10 cellular contexts compared by ENCODE assay signal in the genomic region with DNA sequence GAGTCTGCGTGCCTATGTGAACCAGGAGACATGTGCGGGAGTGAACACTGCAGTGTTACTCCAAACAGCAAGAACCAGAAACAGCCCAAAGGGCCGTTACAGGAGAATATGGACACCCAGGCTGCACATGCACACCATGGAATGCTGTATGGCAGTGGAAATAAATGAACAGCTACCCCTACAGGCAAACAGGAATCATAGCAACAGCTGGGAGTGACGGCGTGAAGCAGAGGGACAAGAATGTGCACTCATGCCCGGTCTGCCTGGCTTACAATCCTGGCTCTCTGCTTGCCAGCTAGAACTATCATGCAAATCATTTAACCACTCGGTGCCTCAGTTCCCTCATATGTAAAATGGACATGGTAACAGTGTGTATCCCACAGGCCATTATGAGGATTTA. TPM values are rescaled to one million over a fixed set of nuclear protein-coding genes. Genes with fewer than 3 reads are reported as not detected.
DNase-seq lines count a peak whose midpoint lies in the region; ATAC-seq and TF ChIP-seq lines count a peak whose summit lies in the region.
"Had no signal": no experiment of that assay in that cellular context is flagged by ENCODE, and none has a peak within 500 bp of the region (broad histone marks: within the 10 kb centered on the region; RNA-seq: fewer than 3 reads in every experiment).

No MANE protein-coding gene starts in this region.

- no peak overlapping the region for H3K4me3 ChIP-seq in MM.1S (ENCODE audit: low read length)
- no peak overlapping the region for H3K4me3 ChIP-seq in right lobe of liver
- no peak overlapping the region for H3K4me3 ChIP-seq in CD8-positive, alpha-beta memory T cell (ENCODE audit: low read length)
- H3K4me3 ChIP-seq: BLaER1, skin epidermis had no signal

- TF ChIP-seq CTCF in MM.1S (IDR thresholded peaks at IDR 0.05; ENCODE audit: low read length) = peak; percentile 35
- peak; percentile 40 to 50 (median 43) for TF ChIP-seq CTCF in right lobe of liver (IDR thresholded peaks at IDR 0.05)

- DNase-seq in NCI-H2107 treated with DMSO at 0.1 percent for 48 hours (lab: John Stamatoyannopoulos, UW; ENCODE audit: unreplicated experiment) (peak; percentile 1), NCI-H2107 (lab: John Stamatoyannopoulos, UW) (no peak), MM.1S (no peak), cerebellar cortex (ENCODE audit: low spot score) (peak; percentile 34), right lobe of liver (peak in 1 of 3 donors; percentile 50), RPMI8226 (no peak)
- no peak for DNase-seq in CD8-positive, alpha-beta memory T cell
- no peak for DNase-seq in activated T-helper 1 cell treated with anti-CD3 and anti-CD28 coated beads, Interleukin-12 subunit alpha, Interleukin-12 subunit beta, Interleukin-2, Interleukin-4 antibody, amounts not matched to agents 30 ng/mL and 10 ng/mL and 1 ng/mL, durations not matched to agents 14 hours and 24 hours and 36 hours (ENCODE audit: low spot score)

- H3K27ac Mint-ChIP-seq in CD8-positive, alpha-beta memory T cell = peak overlapping the region in 1 of 8 donors; percentile 42
- no peak overlapping the region for H3K27ac Mint-ChIP-seq in activated T-helper 1 cell treated with anti-CD3 and anti-CD28 coated beads, Interleukin-12 subunit alpha, Interleukin-12 subunit beta, Interleukin-2, Interleukin-4 antibody, amounts not matched to agents 30 ng/mL and 10 ng/mL and 1 ng/mL, durations not matched to agents 14 hours and 24 hours and 36 hours

- WGBS in right lobe of liver (ENCODE audit: insufficient coverage, low coverage, low lambda C conversion rate, missing lambda C conversion rate) = 40% methylated on average over 4 of the region's 7 CpGs

- no peaks in the 10 kb centered on the region for H3K79me2 ChIP-seq in MM.1S (ENCODE audit: low read length)

- no peaks in the 10 kb centered on the region for H3K9me3 Mint-ChIP-seq in CD8-positive, alpha-beta memory T cell
- no peaks in the 10 kb centered on the region for H3K9me3 Mint-ChIP-seq in activated T-helper 1 cell treated with anti-CD3 and anti-CD28 coated beads, Interleukin-12 subunit alpha, Interleukin-12 subunit beta, Interleukin-2, Interleukin-4 antibody, amounts not matched to agents 30 ng/mL and 10 ng/mL and 1 ng/mL, durations not matched to agents 14 hours and 24 hours and 36 hours

- H3K4me1 ChIP-seq in MM.1S (ENCODE audit: low read length) (no peaks in the 10 kb centered on the region), right lobe of liver (peaks cover 0 to 5% (median 0%) of the 10 kb centered on the region in 4 donors)
- no peaks in the 10 kb centered on the region for H3K4me1 ChIP-seq in CD8-positive, alpha-beta memory T cell (ENCODE audit: insufficient read depth, low read length)
- H3K4me1 ChIP-seq: BLaER1 had no signal

- peaks cover 0 to 31% (median 2%) of the 10 kb centered on the region in 3 donors for H3K36me3 Mint-ChIP-seq in CD8-positive, alpha-beta memory T cell
- H3K36me3 Mint-ChIP-seq in activated T-helper 1 cell treated with anti-CD3 and anti-CD28 coated beads, Interleukin-12 subunit alpha, Interleukin-12 subunit beta, Interleukin-2, Interleukin-4 antibody, amounts not matched to agents 30 ng/mL and 10 ng/mL and 1 ng/mL, durations not matched to agents 14 hours and 24 hours and 36 hours (ENCODE audit: low read depth) = peaks cover 14% of the 10 kb centered on the region

- no peaks in the 10 kb centered on the region for H3K36me3 ChIP-seq in MM.1S (replicated peaks; ENCODE audit: insufficient read depth, low read length)
- no peaks in the 10 kb centered on the region for H3K36me3 ChIP-seq in right lobe of liver
- no peaks in the 10 kb centered on the region for H3K36me3 ChIP-seq in CD8-positive, alpha-beta memory T cell (ENCODE audit: insufficient read depth, low read length)

- no peak overlapping the region for H2AFZ ChIP-seq in MM.1S (ENCODE audit: low read length)

- intact Hi-C loops in right lobe of liver (cut with DNase I) = no loop called here
- intact Hi-C loops in activated T-helper 1 cell treated with anti-CD3 and anti-CD28 coated beads, Interleukin-12 subunit alpha, Interleukin-12 subunit beta, Interleukin-2, Interleukin-4 antibody, amounts not matched to agents 30 ng/mL and 10 ng/mL and 1 ng/mL, durations not matched to agents 14 hours and 24 hours and 36 hours (cut with micrococcal nuclease) = no loop called here

- H3K4me3 Mint-ChIP-seq in CD8-positive, alpha-beta memory T cell = no peak overlapping the region
- no peak overlapping the region for H3K4me3 Mint-ChIP-seq in activated T-helper 1 cell treated with anti-CD3 and anti-CD28 coated beads, Interleukin-12 subunit alpha, Interleukin-12 subunit beta, Interleukin-2, Interleukin-4 antibody, amounts not matched to agents 30 ng/mL and 10 ng/mL and 1 ng/mL, durations not matched to agents 14 hours and 24 hours and 36 hours

- ATAC-seq in right lobe of liver = peak; percentile 71 to 79 (median 74)

- H4K20me1 ChIP-seq in MM.1S (ENCODE audit: insufficient read depth, low read length) = no peaks in the 10 kb centered on the region

- TF ChIP-seq POLR2A in right lobe of liver (IDR thresholded peaks at IDR 0.05) = no peak

- H3K9ac ChIP-seq in MM.1S (ENCODE audit: low read length) = no peak overlapping the region
- H3K9ac ChIP-seq: BLaER1 had no signal

- H3K27me3 ChIP-seq in MM.1S (replicated peaks; ENCODE audit: insufficient read depth, low read length) (no peaks in the 10 kb centered on the region), right lobe of liver (no peaks in the 10 kb centered on the region)
- H3K27me3 ChIP-seq in CD8-positive, alpha-beta memory T cell (ENCODE audit: insufficient read depth, low read length, poor library complexity, severe bottlenecking) = no peaks in the 10 kb centered on the region

- H3K4me1 Mint-ChIP-seq in CD8-positive, alpha-beta memory T cell = no peaks in the 10 kb centered on the region
- no peaks in the 10 kb centered on the region for H3K4me1 Mint-ChIP-seq in activated T-helper 1 cell treated with anti-CD3 and anti-CD28 coated beads, Interleukin-12 subunit alpha, Interleukin-12 subunit beta, Interleukin-2, Interleukin-4 antibody, amounts not matched to agents 30 ng/mL and 10 ng/mL and 1 ng/mL, durations not matched to agents 14 hours and 24 hours and 36 hours (ENCODE audit: low read depth)

- H3K9me2 ChIP-seq in MM.1S (replicated peaks; ENCODE audit: insufficient read depth, low read length) = no peaks in the 10 kb centered on the region

- peaks cover 0 to 2% of the 10 kb centered on the region in 2 donors for H3K27me3 Mint-ChIP-seq in CD8-positive, alpha-beta memory T cell
- no peaks in the 10 kb centered on the region for H3K27me3 Mint-ChIP-seq in activated T-helper 1 cell treated with anti-CD3 and anti-CD28 coated beads, Interleukin-12 subunit alpha, Interleukin-12 subunit beta, Interleukin-2, Interleukin-4 antibody, amounts not matched to agents 30 ng/mL and 10 ng/mL and 1 ng/mL, durations not matched to agents 14 hours and 24 hours and 36 hours (ENCODE audit: insufficient read depth)

- H3K27ac ChIP-seq in MM.1S (ENCODE audit: low read length) (no peak overlapping the region), right lobe of liver (no peak overlapping the region)
- no peak overlapping the region for H3K27ac ChIP-seq in CD8-positive, alpha-beta memory T cell (ENCODE audit: low read depth, low read length)
- H3K27ac ChIP-seq: BLaER1, skin epidermis had no signal

- H3K4me2 ChIP-seq in MM.1S (ENCODE audit: low read depth, low read length) = no peak overlapping the region
- H3K4me2 ChIP-seq: BLaER1 had no signal

- no peaks in the 10 kb centered on the region for H3F3A ChIP-seq in MM.1S (ENCODE audit: insufficient read depth, low read length)

- POLR2A ChIA-PET in CD8-positive, alpha-beta memory T cell (lab: Charles Lee) = no interaction called here

- H3K9me3 ChIP-seq in MM.1S (replicated peaks; ENCODE audit: insufficient read depth, low read length) (no peaks in the 10 kb centered on the region), right lobe of liver (no peaks in the 10 kb centered on the region)
- H3K9me3 ChIP-seq in CD8-positive, alpha-beta memory T cell (ENCODE audit: low read length) = no peaks in the 10 kb centered on the region
- H3K9me3 ChIP-seq: BLaER1 had no signal

- CTCF ChIA-PET in CD8-positive, alpha-beta memory T cell (lab: Charles Lee) = interaction anchor here (0.6 kb wide), 1 partner anchor 564 kb away, joined by 3 read pairs; no protein-coding TSS in a partner anchor

RNA-seq across cellular contexts. Expression of a gene that starts 16.6 kb away (rescaled TPM):
- total RNA-seq in right lobe of liver = 10 to 100 TPM in 3 of 6 experiments, 1 to 10 TPM in 3; 9.3 to 14.9 (median 10.2) TPM
- 10 to 100 TPM; 20.4 to 23.3 TPM for total RNA-seq in CD8-positive, alpha-beta memory T cell
- 31.8 TPM for polyA plus RNA-seq in CD8-positive, alpha-beta memory T cell
- total RNA-seq in activated T-helper 1 cell treated with anti-CD3 and anti-CD28 coated beads, Interleukin-12 subunit alpha, Interleukin-12 subunit beta, Interleukin-2, Interleukin-4 antibody, amounts not matched to agents 30 ng/mL and 10 ng/mL and 1 ng/mL, durations not matched to agents 14 hours and 24 hours and 36 hours = 26.6 and 28.1 TPM in 2 replicates

RNA-seq across cellular contexts. Expression of a gene that starts 27.2 kb away (rescaled TPM):
- 10 to 100 TPM; 31.8 to 65.2 (median 47.9) TPM for total RNA-seq in right lobe of liver
- 10 to 100 TPM; 41.4 to 46.2 TPM for total RNA-seq in CD8-positive, alpha-beta memory T cell
- 56.9 TPM for polyA plus RNA-seq in CD8-positive, alpha-beta memory T cell
- total RNA-seq in activated T-helper 1 cell treated with anti-CD3 and anti-CD28 coated beads, Interleukin-12 subunit alpha, Interleukin-12 subunit beta, Interleukin-2, Interleukin-4 antibody, amounts not matched to agents 30 ng/mL and 10 ng/mL and 1 ng/mL, durations not matched to agents 14 hours and 24 hours and 36 hours = 49.1 and 53.0 TPM in 2 replicates

RNA-seq across cellular contexts. Expression of a gene that starts 33.1 kb away (rescaled TPM):
- total RNA-seq in right lobe of liver = 10 to 100 TPM in 1 of 6 experiments, 1 to 10 TPM in 5; 3.1 to 11.2 (median 5.1) TPM
- 10 to 100 TPM; 13.1 to 14.5 TPM for total RNA-seq in CD8-positive, alpha-beta memory T cell
- 62.6 TPM for polyA plus RNA-seq in CD8-positive, alpha-beta memory T cell
- 14.9 and 15.4 TPM in 2 replicates for total RNA-seq in activated T-helper 1 cell treated with anti-CD3 and anti-CD28 coated beads, Interleukin-12 subunit alpha, Interleukin-12 subunit beta, Interleukin-2, Interleukin-4 antibody, amounts not matched to agents 30 ng/mL and 10 ng/mL and 1 ng/mL, durations not matched to agents 14 hours and 24 hours and 36 hours

RNA-seq across cellular contexts. Expression of a gene that starts 48.1 kb away (rescaled TPM):
- total RNA-seq in right lobe of liver = 10 to 100 TPM in 1 of 6 experiments, 1 to 10 TPM in 5; 3.3 to 12.1 (median 4.5) TPM
- 1 to 10 TPM; 5.1 to 5.4 TPM for total RNA-seq in CD8-positive, alpha-beta memory T cell
- polyA plus RNA-seq in CD8-positive, alpha-beta memory T cell = 1.5 TPM
- 4.4 and 5.1 TPM in 2 replicates for total RNA-seq in activated T-helper 1 cell treated with anti-CD3 and anti-CD28 coated beads, Interleukin-12 subunit alpha, Interleukin-12 subunit beta, Interleukin-2, Interleukin-4 antibody, amounts not matched to agents 30 ng/mL and 10 ng/mL and 1 ng/mL, durations not matched to agents 14 hours and 24 hours and 36 hours

RNA-seq across cellular contexts. Expression of a gene that starts 55.6 kb away (rescaled TPM):
- 10 to 100 TPM in 4 of 6 experiments, 1 to 10 TPM in 2; 8.8 to 24.0 (median 18.4) TPM for total RNA-seq in right lobe of liver
- 1 to 10 TPM; 1.4 TPM for total RNA-seq in CD8-positive, alpha-beta memory T cell
- polyA plus RNA-seq in CD8-positive, alpha-beta memory T cell = 0.25 TPM
- total RNA-seq in activated T-helper 1 cell treated with anti-CD3 and anti-CD28 coated beads, Interleukin-12 subunit alpha, Interleukin-12 subunit beta, Interleukin-2, Interleukin-4 antibody, amounts not matched to agents 30 ng/mL and 10 ng/mL and 1 ng/mL, durations not matched to agents 14 hours and 24 hours and 36 hours = 1.4 and 2.8 TPM in 2 replicates

Comparison
In these comparisons a context has a peak if more than half of its experiments do, and no peak if none do; other contexts are left out.
1. DNase-seq: peak in NCI-H2107 treated with DMSO at 0.1 percent for 48 hours (single experiment) and cerebellar cortex (single experiment); none in NCI-H2107 (single experiment), MM.1S (single experiment), CD8-positive, alpha-beta memory T cell (0 of 5), activated T-helper 1 cell treated with anti-CD3 and anti-CD28 coated beads, Interleukin-12 subunit alpha, Interleukin-12 subunit beta, Interleukin-2, Interleukin-4 antibody, amounts not matched to agents 30 ng/mL and 10 ng/mL and 1 ng/mL, durations not matched to agents 14 hours and 24 hours and 36 hours (single experiment) and RPMI8226 (single experiment).